ENCODE assay signal across 1 cellular context in the genomic region with DNA sequence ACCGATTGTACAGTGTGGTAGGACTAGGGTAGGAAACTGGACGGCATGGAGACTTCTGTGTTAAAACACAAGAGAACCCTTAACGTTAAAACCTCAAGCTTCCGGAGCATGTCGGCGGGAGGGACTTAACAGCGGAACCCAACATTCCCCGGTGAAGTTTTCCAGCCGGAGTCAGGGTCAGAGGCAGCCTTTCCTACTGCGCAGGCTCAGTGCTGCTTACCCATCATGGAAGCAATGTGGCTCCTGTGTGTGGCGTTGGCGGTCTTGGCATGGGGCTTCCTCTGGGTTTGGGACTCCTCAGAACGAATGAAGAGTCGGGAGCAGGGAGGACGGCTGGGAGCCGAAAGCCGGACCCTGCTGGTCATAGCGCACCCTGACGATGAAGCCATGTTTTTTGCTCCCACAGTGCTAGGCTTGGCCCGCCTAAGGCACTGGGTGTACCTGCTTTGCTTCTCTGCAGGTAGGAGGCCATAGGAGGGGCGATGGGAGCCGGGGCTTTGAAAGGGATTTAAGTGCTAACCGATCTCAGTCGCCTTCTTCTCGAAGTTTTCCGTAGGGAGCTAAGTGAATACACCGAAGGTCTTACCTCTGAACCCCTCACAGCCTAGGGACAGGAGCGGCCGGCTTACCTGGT.
A peak's percentile ranks its signal among the peaks of the same experiment; 100 is the strongest.
TF ChIP-seq lines count a peak whose summit lies in the region.

A gene (plus strand): TSS at position 209 of the 634 bp plus-strand sequence. CDS start 17 bp downstream, at position 226.

TF ChIP-seq in HepG2, 621 proteins besides CTCF, POLR2A, EP300 and RAD21 (continued from another document and continues in another):
- TF ChIP-seq, protein P1, sequence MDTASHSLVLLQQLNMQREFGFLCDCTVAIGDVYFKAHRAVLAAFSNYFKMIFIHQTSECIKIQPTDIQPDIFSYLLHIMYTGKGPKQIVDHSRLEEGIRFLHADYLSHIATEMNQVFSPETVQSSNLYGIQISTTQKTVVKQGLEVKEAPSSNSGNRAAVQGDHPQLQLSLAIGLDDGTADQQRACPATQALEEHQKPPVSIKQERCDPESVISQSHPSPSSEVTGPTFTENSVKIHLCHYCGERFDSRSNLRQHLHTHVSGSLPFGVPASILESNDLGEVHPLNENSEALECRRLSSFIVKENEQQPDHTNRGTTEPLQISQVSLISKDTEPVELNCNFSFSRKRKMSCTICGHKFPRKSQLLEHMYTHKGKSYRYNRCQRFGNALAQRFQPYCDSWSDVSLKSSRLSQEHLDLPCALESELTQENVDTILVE (CRISPR knock-in tag; IDR thresholded peaks at IDR 0.05), result peak; percentile 75; the same call in 1 of the 2 replicates
- TF ChIP-seq KDM5A (IDR thresholded peaks at IDR 0.05; ENCODE audit: borderline replicate concordance, low read length) (peak; percentile 99), SATB2 (CRISPR knock-in tag; IDR thresholded peaks at IDR 0.05) (peak; percentile 75), ZNF780A (CRISPR knock-in tag; IDR thresholded peaks at IDR 0.05) (peak; percentile 33; the same call in 1 of the 2 replicates), DPF2 (CRISPR knock-in tag; IDR thresholded peaks at IDR 0.05; ENCODE audit: borderline replicate concordance, low read depth) (no peak; the same call in 1 of the 2 replicates), KLF12 (CRISPR knock-in tag; IDR thresholded peaks at IDR 0.05; ENCODE audit: borderline replicate concordance) (no peak), KDM5B (CRISPR knock-in tag; IDR thresholded peaks at IDR 0.05; ENCODE audit: borderline replicate concordance) (peak; percentile 74; the same call in 1 of the 2 replicates), ZNF570 (CRISPR knock-in tag; IDR thresholded peaks at IDR 0.05; ENCODE audit: borderline replicate concordance) (no peak), CBX1 (IDR thresholded peaks at IDR 0.05; ENCODE audit: low read depth) (peak; percentile 34), GFI1 (CRISPR knock-in tag; IDR thresholded peaks at IDR 0.05; ENCODE audit: borderline replicate concordance) (peak; percentile 26; the same call in 1 of the 2 replicates), PITX1 (CRISPR knock-in tag; IDR thresholded peaks at IDR 0.05) (peak; percentile 97), SRSF9 (IDR thresholded peaks at IDR 0.05; ENCODE audit: borderline replicate concordance, insufficient read depth, low read depth, low read length, poor library complexity, severe bottlenecking) (no peak), ZNF768 (CRISPR knock-in tag; IDR thresholded peaks at IDR 0.05) (peak; percentile 64), GATAD2A (CRISPR knock-in tag; IDR thresholded peaks at IDR 0.05) (peak; percentile 83), ERF (CRISPR knock-in tag; IDR thresholded peaks at IDR 0.05) (peak; percentile 84; the same call in 1 of the 2 replicates), TEAD3 (CRISPR knock-in tag; optimal IDR thresholded peaks at IDR 0.05; ENCODE audit: borderline replicate concordance) (peak; percentile 83), SAFB2 (CRISPR knock-in tag; IDR thresholded peaks at IDR 0.05; ENCODE audit: borderline replicate concordance, low read depth) (no peak; the same call in 1 of the 2 replicates), MTF2 (CRISPR knock-in tag; IDR thresholded peaks at IDR 0.05; ENCODE audit: borderline replicate concordance) (no peak), SOX5 (CRISPR knock-in tag; IDR thresholded peaks at IDR 0.05; ENCODE audit: borderline replicate concordance) (peak; percentile 30; the same call in 1 of the 2 replicates), GABPA (IDR thresholded peaks at IDR 0.05; ENCODE audit: low read depth, low read length) (peak; percentile 73), GABPA (CRISPR knock-in tag; IDR thresholded peaks at IDR 0.05; ENCODE audit: low read depth) (peak; percentile 92), ZNF883 (CRISPR knock-in tag; IDR thresholded peaks at IDR 0.05; ENCODE audit: not compliant biosample characterization) (peak; percentile 62), CENPT (CRISPR knock-in tag; IDR thresholded peaks at IDR 0.05; ENCODE audit: low read depth) (no peak), SRF (IDR thresholded peaks at IDR 0.05; ENCODE audit: low read depth, low read length) (peak; percentile 61; the same call in 1 of the 2 replicates), ZNF282 (IDR thresholded peaks at IDR 0.05; ENCODE audit: partially characterized antibody) (no peak), ZNF792 (CRISPR knock-in tag; IDR thresholded peaks at IDR 0.05) (peak; percentile 42; the same call in 1 of the 2 replicates), ZNF138 (CRISPR knock-in tag; IDR thresholded peaks at IDR 0.05; ENCODE audit: low read depth) (0 out of 2 replicates have a peak, but pooled peaks have one; percentile 58), HIVEP1 (CRISPR knock-in tag; IDR thresholded peaks at IDR 0.05) (no peak), RBM39 (IDR thresholded peaks at IDR 0.05; ENCODE audit: low read depth, low read length, poor library complexity, severe bottlenecking) (peak; percentile 32), ZC3H4 (CRISPR knock-in tag; IDR thresholded peaks at IDR 0.05; ENCODE audit: borderline replicate concordance) (peak; percentile 68; the same call in 1 of the 2 replicates), CHD2 (IDR thresholded peaks at IDR 0.05; ENCODE audit: low read depth, low read length) (no peak), ZNF629 (CRISPR knock-in tag; conservative IDR thresholded peaks at IDR 0.05) (no peak), ZMYM4 (CRISPR knock-in tag; IDR thresholded peaks at IDR 0.05) (peak; percentile 92), ARID2 (CRISPR knock-in tag; IDR thresholded peaks at IDR 0.05; ENCODE audit: borderline replicate concordance) (no peak), ZNF605 (CRISPR knock-in tag; IDR thresholded peaks at IDR 0.05) (no peak)
- TF ChIP-seq, protein P2, sequence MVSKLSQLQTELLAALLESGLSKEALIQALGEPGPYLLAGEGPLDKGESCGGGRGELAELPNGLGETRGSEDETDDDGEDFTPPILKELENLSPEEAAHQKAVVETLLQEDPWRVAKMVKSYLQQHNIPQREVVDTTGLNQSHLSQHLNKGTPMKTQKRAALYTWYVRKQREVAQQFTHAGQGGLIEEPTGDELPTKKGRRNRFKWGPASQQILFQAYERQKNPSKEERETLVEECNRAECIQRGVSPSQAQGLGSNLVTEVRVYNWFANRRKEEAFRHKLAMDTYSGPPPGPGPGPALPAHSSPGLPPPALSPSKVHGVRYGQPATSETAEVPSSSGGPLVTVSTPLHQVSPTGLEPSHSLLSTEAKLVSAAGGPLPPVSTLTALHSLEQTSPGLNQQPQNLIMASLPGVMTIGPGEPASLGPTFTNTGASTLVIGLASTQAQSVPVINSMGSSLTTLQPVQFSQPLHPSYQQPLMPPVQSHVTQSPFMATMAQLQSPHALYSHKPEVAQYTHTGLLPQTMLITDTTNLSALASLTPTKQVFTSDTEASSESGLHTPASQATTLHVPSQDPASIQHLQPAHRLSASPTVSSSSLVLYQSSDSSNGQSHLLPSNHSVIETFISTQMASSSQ (IDR thresholded peaks at IDR 0.05; ENCODE audit: low read depth), result peak; percentile 48; the same call in 1 of the 2 replicates
- TF ChIP-seq, protein P2 (CRISPR knock-in tag; IDR thresholded peaks at IDR 0.05; ENCODE audit: borderline replicate concordance), result peak; percentile 21; the same call in 1 of the 2 replicates
- TF ChIP-seq, protein P3, sequence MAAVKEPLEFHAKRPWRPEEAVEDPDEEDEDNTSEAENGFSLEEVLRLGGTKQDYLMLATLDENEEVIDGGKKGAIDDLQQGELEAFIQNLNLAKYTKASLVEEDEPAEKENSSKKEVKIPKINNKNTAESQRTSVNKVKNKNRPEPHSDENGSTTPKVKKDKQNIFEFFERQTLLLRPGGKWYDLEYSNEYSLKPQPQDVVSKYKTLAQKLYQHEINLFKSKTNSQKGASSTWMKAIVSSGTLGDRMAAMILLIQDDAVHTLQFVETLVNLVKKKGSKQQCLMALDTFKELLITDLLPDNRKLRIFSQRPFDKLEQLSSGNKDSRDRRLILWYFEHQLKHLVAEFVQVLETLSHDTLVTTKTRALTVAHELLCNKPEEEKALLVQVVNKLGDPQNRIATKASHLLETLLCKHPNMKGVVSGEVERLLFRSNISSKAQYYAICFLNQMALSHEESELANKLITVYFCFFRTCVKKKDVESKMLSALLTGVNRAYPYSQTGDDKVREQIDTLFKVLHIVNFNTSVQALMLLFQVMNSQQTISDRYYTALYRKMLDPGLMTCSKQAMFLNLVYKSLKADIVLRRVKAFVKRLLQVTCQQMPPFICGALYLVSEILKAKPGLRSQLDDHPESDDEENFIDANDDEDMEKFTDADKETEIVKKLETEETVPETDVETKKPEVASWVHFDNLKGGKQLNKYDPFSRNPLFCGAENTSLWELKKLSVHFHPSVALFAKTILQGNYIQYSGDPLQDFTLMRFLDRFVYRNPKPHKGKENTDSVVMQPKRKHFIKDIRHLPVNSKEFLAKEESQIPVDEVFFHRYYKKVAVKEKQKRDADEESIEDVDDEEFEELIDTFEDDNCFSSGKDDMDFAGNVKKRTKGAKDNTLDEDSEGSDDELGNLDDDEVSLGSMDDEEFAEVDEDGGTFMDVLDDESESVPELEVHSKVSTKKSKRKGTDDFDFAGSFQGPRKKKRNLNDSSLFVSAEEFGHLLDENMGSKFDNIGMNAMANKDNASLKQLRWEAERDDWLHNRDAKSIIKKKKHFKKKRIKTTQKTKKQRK (IDR thresholded peaks at IDR 0.05; ENCODE audit: low read length), result no peak
- TF ChIP-seq, protein P4, sequence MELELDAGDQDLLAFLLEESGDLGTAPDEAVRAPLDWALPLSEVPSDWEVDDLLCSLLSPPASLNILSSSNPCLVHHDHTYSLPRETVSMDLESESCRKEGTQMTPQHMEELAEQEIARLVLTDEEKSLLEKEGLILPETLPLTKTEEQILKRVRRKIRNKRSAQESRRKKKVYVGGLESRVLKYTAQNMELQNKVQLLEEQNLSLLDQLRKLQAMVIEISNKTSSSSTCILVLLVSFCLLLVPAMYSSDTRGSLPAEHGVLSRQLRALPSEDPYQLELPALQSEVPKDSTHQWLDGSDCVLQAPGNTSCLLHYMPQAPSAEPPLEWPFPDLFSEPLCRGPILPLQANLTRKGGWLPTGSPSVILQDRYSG (CRISPR knock-in tag; IDR thresholded peaks at IDR 0.05), result no peak
- TF ChIP-seq, protein P5, sequence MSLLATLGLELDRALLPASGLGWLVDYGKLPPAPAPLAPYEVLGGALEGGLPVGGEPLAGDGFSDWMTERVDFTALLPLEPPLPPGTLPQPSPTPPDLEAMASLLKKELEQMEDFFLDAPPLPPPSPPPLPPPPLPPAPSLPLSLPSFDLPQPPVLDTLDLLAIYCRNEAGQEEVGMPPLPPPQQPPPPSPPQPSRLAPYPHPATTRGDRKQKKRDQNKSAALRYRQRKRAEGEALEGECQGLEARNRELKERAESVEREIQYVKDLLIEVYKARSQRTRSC (CRISPR knock-in tag; IDR thresholded peaks at IDR 0.05; ENCODE audit: low read depth), result 0 out of 2 replicates have a peak, but pooled peaks have one; percentile 20
- TF ChIP-seq, protein P6, sequence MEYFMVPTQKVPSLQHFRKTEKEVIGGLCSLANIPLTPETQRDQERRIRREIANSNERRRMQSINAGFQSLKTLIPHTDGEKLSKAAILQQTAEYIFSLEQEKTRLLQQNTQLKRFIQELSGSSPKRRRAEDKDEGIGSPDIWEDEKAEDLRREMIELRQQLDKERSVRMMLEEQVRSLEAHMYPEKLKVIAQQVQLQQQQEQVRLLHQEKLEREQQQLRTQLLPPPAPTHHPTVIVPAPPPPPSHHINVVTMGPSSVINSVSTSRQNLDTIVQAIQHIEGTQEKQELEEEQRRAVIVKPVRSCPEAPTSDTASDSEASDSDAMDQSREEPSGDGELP (IDR thresholded peaks at IDR 0.05; ENCODE audit: borderline replicate concordance, low read depth), result no peak
- TF ChIP-seq, protein P7, sequence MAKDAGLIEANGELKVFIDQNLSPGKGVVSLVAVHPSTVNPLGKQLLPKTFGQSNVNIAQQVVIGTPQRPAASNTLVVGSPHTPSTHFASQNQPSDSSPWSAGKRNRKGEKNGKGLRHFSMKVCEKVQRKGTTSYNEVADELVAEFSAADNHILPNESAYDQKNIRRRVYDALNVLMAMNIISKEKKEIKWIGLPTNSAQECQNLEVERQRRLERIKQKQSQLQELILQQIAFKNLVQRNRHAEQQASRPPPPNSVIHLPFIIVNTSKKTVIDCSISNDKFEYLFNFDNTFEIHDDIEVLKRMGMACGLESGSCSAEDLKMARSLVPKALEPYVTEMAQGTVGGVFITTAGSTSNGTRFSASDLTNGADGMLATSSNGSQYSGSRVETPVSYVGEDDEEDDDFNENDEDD (CRISPR knock-in tag; IDR thresholded peaks at IDR 0.05; ENCODE audit: borderline replicate concordance), result peak; percentile 61; the same call in 1 of the 2 replicates
- TF ChIP-seq, protein P8, sequence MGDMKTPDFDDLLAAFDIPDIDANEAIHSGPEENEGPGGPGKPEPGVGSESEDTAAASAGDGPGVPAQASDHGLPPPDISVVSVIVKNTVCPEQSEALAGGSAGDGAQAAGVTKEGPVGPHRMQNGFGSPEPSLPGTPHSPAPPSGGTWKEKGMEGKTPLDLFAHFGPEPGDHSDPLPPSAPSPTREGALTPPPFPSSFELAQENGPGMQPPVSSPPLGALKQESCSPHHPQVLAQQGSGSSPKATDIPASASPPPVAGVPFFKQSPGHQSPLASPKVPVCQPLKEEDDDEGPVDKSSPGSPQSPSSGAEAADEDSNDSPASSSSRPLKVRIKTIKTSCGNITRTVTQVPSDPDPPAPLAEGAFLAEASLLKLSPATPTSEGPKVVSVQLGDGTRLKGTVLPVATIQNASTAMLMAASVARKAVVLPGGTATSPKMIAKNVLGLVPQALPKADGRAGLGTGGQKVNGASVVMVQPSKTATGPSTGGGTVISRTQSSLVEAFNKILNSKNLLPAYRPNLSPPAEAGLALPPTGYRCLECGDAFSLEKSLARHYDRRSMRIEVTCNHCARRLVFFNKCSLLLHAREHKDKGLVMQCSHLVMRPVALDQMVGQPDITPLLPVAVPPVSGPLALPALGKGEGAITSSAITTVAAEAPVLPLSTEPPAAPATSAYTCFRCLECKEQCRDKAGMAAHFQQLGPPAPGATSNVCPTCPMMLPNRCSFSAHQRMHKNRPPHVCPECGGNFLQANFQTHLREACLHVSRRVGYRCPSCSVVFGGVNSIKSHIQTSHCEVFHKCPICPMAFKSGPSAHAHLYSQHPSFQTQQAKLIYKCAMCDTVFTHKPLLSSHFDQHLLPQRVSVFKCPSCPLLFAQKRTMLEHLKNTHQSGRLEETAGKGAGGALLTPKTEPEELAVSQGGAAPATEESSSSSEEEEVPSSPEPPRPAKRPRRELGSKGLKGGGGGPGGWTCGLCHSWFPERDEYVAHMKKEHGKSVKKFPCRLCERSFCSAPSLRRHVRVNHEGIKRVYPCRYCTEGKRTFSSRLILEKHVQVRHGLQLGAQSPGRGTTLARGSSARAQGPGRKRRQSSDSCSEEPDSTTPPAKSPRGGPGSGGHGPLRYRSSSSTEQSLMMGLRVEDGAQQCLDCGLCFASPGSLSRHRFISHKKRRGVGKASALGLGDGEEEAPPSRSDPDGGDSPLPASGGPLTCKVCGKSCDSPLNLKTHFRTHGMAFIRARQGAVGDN (CRISPR knock-in tag; IDR thresholded peaks at IDR 0.05), result peak; percentile 96
